In the genomic region with DNA sequence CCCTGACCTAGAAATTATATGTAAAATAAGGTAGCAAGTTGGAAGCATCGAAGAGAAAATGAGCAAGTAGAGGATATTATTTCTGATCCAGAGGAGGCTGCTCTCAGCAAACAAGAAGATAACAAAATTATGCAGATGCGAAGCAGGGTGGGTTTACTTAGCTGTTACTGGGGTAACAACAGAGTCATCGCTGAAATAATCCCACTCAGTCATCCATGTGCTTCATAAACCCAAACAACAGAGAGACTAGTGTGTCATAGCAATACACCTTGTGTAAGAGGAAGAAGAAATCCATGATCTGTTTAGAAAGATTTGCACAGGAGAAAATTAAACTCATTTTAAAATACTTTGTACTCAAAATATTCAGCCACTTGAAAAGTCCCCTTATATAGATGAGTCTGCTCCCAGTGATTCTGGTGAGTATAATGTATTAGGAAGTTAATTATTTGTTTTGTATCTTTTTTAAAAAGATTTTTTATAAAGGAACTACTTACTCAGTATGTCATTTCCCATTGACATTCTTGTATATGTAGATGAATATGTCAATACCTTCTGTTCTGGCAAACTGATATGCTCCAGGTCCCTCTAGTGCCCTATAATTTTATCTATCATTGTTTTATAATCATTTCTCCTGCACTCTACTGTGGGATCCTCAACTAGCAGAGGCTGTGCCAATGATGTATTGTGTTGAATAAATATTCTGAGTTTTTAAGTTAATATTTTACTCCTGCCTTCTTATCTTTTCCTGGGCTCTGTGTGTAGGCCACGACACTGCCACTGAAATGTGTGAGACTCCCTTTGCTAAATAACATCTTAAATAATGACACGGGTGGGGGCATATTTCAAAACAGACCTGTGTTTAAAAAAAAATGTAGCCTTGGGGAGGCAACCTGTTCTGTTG, we compare ENCODE assay signal across 16 cellular contexts. TPM values are rescaled to one million over a fixed set of nuclear protein-coding genes. Genes with fewer than 3 reads are reported as not detected.
DNase-seq lines count a peak whose midpoint lies in the region; ATAC-seq and TF ChIP-seq lines count a peak whose summit lies in the region.
"Had no signal": no experiment of that assay in that cellular context is flagged by ENCODE, and none has a peak within 500 bp of the region (broad histone marks: within the 10 kb centered on the region; RNA-seq: fewer than 3 reads in every experiment).

No MANE protein-coding gene starts in this region.

- H3K9ac ChIP-seq in HCT116 (ENCODE audit: low read length): no peak overlapping the region

- no peaks in the 10 kb centered on the region for H4K20me1 ChIP-seq in HCT116 (ENCODE audit: insufficient read depth)

- H3K36me3 ChIP-seq in HCT116 (ENCODE audit: control insufficient read depth in 1 of 2, insufficient read depth in 2 of 2, low read length in 2 of 2): no peaks in the 10 kb centered on the region
- no peaks in the 10 kb centered on the region for H3K36me3 ChIP-seq in body of pancreas (replicated peaks in 1 of 2; ENCODE audit: insufficient read depth in 1 of 2, low read depth in 2 of 2)
- H3K36me3 ChIP-seq: thoracic aorta had no signal

- no peak for DNase-seq in CD4-positive, alpha-beta T cell
- DNase-seq in HCT116 (ENCODE audit: low read depth, low spot score): no peak
- peak in 3 of 4 donors; percentile 16 to 36 (median 16) for DNase-seq in body of pancreas
- peak; percentile 7 to 48 for DNase-seq in lung microvascular endothelial cell (ENCODE audit: low read depth in 2 of 2)
- no peak for DNase-seq in hepatic stellate cell (ENCODE audit: low spot score)
- DNase-seq in NCI-H2196 (lab: John Stamatoyannopoulos, UW; ENCODE audit: unreplicated experiment): no peak
- DNase-seq in HEK293T (ENCODE audit: extremely low spot score): no peak
- DNase-seq: activated CD4-positive, alpha-beta T cell treated with anti-CD3 and anti-CD28 coated beads, Interleukin-2, amount 50 U/mL, for 48 hours; H7; left cardiac atrium; NCI-H1092 treated with DMSO at 0.1 percent for 48 hours; NCI-H2081; NCI-H510A; right cardiac atrium had no signal

- RAD21 ChIA-PET in HCT116 (lab: Charles Lee; ENCODE audit: low non-redundant PET in 1 of 2, low total read pairs in 2 of 2, uncharacterized antibody in 2 of 2, unreplicated experiment in 2 of 2): interaction anchor here in 1 of 2 experiments (1.6 kb wide), 1 partner anchor 74 kb away, joined by 3 read pairs; no protein-coding TSS in a partner anchor

- POLR2A ChIA-PET in CD4-positive, alpha-beta T cell (lab: Charles Lee): interaction anchor here (1.6 kb wide), 1 partner anchor 27 kb away, joined by 11 read pairs; no protein-coding TSS in a partner anchor
- POLR2A ChIA-PET in HCT116 (lab: Charles Lee): no interaction called here
- POLR2A ChIA-PET in HEK293T (lab: Yijun Ruan, JAX): no interaction called here

- CTCF ChIA-PET in CD4-positive, alpha-beta T cell (lab: Charles Lee): interaction anchor here (1.7 to 2.3 kb wide), 2 partner anchors 69 to 111 kb away, joined by 3 to 5 read pairs; no protein-coding TSS in a partner anchor
- CTCF ChIA-PET in HCT116 (lab: Charles Lee): no interaction called here
- CTCF ChIA-PET in HEK293T (lab: Yijun Ruan, JAX): no interaction called here

- no peaks in the 10 kb centered on the region for H3K9me3 Mint-ChIP-seq in CD4-positive, alpha-beta T cell

- H3K27me3 Mint-ChIP-seq in CD4-positive, alpha-beta T cell: no peaks in the 10 kb centered on the region

- H2AFZ ChIP-seq in HCT116 (ENCODE audit: low read depth, low read length, poor library complexity, severe bottlenecking): no peak overlapping the region

- no TSS peak for BruUV-seq in HCT116 (replicated peaks; lab: Mats Ljungman, UMichigan)

- H3K27ac Mint-ChIP-seq in CD4-positive, alpha-beta T cell: peak overlapping the region; percentile 98

- peaks cover 21% of the 10 kb centered on the region for H3K4me1 Mint-ChIP-seq in CD4-positive, alpha-beta T cell (ENCODE audit: low read depth)

- WGBS in body of pancreas, 2 donors: 44 to 55% methylated on average over 5 of the region's 5 CpGs

- TF ChIP-seq CTCF in CD4-positive, alpha-beta T cell (IDR thresholded peaks at IDR 0.05): peak; percentile 43
- no peak for TF ChIP-seq CTCF in HCT116 (IDR thresholded peaks at IDR 0.05 in 2 of 3, conservative IDR thresholded peaks at IDR 0.05 in 1 of 3; ENCODE audit: borderline replicate concordance in 1 of 3, insufficient read depth in 1 of 3, low read depth in 2 of 3, low read length in 2 of 3)
- no peak for TF ChIP-seq CTCF in body of pancreas (IDR thresholded peaks at IDR 0.05)

- no peaks in the 10 kb centered on the region for H3K9me3 ChIP-seq in CD4-positive, alpha-beta T cell (ENCODE audit: control insufficient read depth, low read length)
- no peaks in the 10 kb centered on the region for H3K9me3 ChIP-seq in HCT116 (ENCODE audit: control insufficient read depth in 1 of 2, insufficient read depth in 1 of 2, low read depth in 1 of 2, low read length in 2 of 2)
- H3K9me3 ChIP-seq in body of pancreas: no peaks in the 10 kb centered on the region
- H3K9me3 ChIP-seq: thoracic aorta had no signal

- H3K36me3 Mint-ChIP-seq in CD4-positive, alpha-beta T cell (ENCODE audit: low read depth): no peaks in the 10 kb centered on the region

- H3K4me3 Mint-ChIP-seq in CD4-positive, alpha-beta T cell: no peak overlapping the region

- no peak overlapping the region for H3K4me2 ChIP-seq in HCT116 (ENCODE audit: low read length)

- no peak overlapping the region for H3K4me3 ChIP-seq in HCT116 (replicated peaks in 1 of 2; ENCODE audit: low read depth in 1 of 2, low read length in 2 of 2)
- no peak overlapping the region for H3K4me3 ChIP-seq in body of pancreas
- H3K4me3 ChIP-seq: thoracic aorta had no signal

- no peak overlapping the region for H3K27ac ChIP-seq in CD4-positive, alpha-beta T cell (ENCODE audit: low read depth, low read length)
- H3K27ac ChIP-seq in HCT116 (ENCODE audit: low read depth, low read length) (no peak overlapping the region), body of pancreas (peak overlapping the region in 1 of 4 donors; percentile 28)
- H3K27ac ChIP-seq: thoracic aorta had no signal

- no peaks in the 10 kb centered on the region for H3K27me3 ChIP-seq in CD4-positive, alpha-beta T cell (ENCODE audit: control insufficient read depth, insufficient read depth, low read length)
- no peaks in the 10 kb centered on the region for H3K27me3 ChIP-seq in HCT116 (ENCODE audit: insufficient read depth, low read length)
- no peaks in the 10 kb centered on the region for H3K27me3 ChIP-seq in body of pancreas

- peak; percentile 90 for ATAC-seq in CD4-positive, alpha-beta T cell (ENCODE audit: poor library complexity)
- ATAC-seq in HCT116 (no peak), body of pancreas (peak; percentile 86)
- ATAC-seq: esophagus mucosa, left cardiac atrium, right cardiac atrium had no signal

- H3K9me2 ChIP-seq in HCT116 (ENCODE audit: insufficient read depth): no peaks in the 10 kb centered on the region

- no peaks in the 10 kb centered on the region for H3K79me2 ChIP-seq in HCT116 (ENCODE audit: insufficient read depth, low read length)

- H3K4me1 ChIP-seq in HCT116 (ENCODE audit: control insufficient read depth in 1 of 2, insufficient read depth in 2 of 2, low read length in 2 of 2): no peaks in the 10 kb centered on the region
- peaks cover 6% of the 10 kb centered on the region for H3K4me1 ChIP-seq in body of pancreas

- TF ChIP-seq RAD21 in HCT116 (IDR thresholded peaks at IDR 0.05; ENCODE audit: low read depth): peak; percentile 31; the same call in 1 of the 2 replicates

- intact Hi-C loops in CD4-positive, alpha-beta T cell (cut with DNase I, micrococcal nuclease): loop anchor here (1.0 to 5.0 kb wide), 3 partner anchors 260 to 474 kb away; no protein-coding TSS in a partner anchor
- intact Hi-C loops in HCT116 (cut with micrococcal nuclease) (no loop called here), body of pancreas (cut with DNase I) (no loop called here)

- TF ChIP-seq POLR2A in HCT116 (IDR thresholded peaks at IDR 0.05; ENCODE audit: borderline replicate concordance, extremely low read depth, insufficient read depth, insufficient read length) (no peak), body of pancreas (IDR thresholded peaks at IDR 0.05) (no peak)

TF ChIP-seq in HCT116, 20 proteins besides CTCF, POLR2A, EP300 and RAD21 (continues in another document):
- TF ChIP-seq EZH2phosphoT487 (IDR thresholded peaks at IDR 0.05; ENCODE audit: borderline replicate concordance) (no peak), ZNF274 (IDR thresholded peaks at IDR 0.05; ENCODE audit: low read depth, low read length) (no peak), EGR1 (IDR thresholded peaks at IDR 0.05; ENCODE audit: low read depth) (no peak), ELF1 (IDR thresholded peaks at IDR 0.05; ENCODE audit: borderline replicate concordance, low read depth) (no peak), CEBPB (IDR thresholded peaks at IDR 0.05; ENCODE audit: low read depth) (no peak), POLR2AphosphoS5 (IDR thresholded peaks at IDR 0.05; ENCODE audit: low read depth, low read length) (no peak)

TF ChIP-seq in HEK293T, 16 proteins besides CTCF, POLR2A, EP300 and RAD21:
- TF ChIP-seq BHLHE40 (IDR thresholded peaks at IDR 0.05; ENCODE audit: borderline replicate concordance): no peak
- TF ChIP-seq ZNF384 (IDR thresholded peaks at IDR 0.05): no peak
- TF ChIP-seq SUZ12 (IDR thresholded peaks at IDR 0.05): no peak
- TF ChIP-seq SP1 (IDR thresholded peaks at IDR 0.05): no peak
- TF ChIP-seq CTBP1 (IDR thresholded peaks at IDR 0.05; ENCODE audit: borderline replicate concordance): no peak
- TF ChIP-seq FOXK2 (IDR thresholded peaks at IDR 0.05): no peak
- no peak for TF ChIP-seq HDGF (IDR thresholded peaks at IDR 0.05; ENCODE audit: borderline replicate concordance)
- TF ChIP-seq ELF4 (IDR thresholded peaks at IDR 0.05): no peak
- TF ChIP-seq FOXA1 (IDR thresholded peaks at IDR 0.05): no peak
- TF ChIP-seq L3MBTL2 (conservative IDR thresholded peaks at IDR 0.05): no peak
- no peak for TF ChIP-seq NFRKB (IDR thresholded peaks at IDR 0.05)
- TF ChIP-seq FOXM1 (IDR thresholded peaks at IDR 0.05; ENCODE audit: borderline replicate concordance): no peak
- no peak for TF ChIP-seq TARDBP (IDR thresholded peaks at IDR 0.05)
- no peak for TF ChIP-seq ARNT (IDR thresholded peaks at IDR 0.05)
- TF ChIP-seq LEF1 (IDR thresholded peaks at IDR 0.05; ENCODE audit: borderline replicate concordance): no peak

RNA-seq across cellular contexts. Expression of a gene that starts 8.6 kb away (rescaled TPM):
- total RNA-seq in CD4-positive, alpha-beta T cell: 10 to 100 TPM; 48.4 to 48.6 TPM
- total RNA-seq in HCT116 (2021; ENCODE audit: unreplicated experiment) (8.1 TPM), body of pancreas (10 to 100 TPM; 11.2 to 16.5 TPM), lung microvascular endothelial cell (5.9 and 14.3 TPM in 2 replicates)
- polyA plus RNA-seq in HCT116 (2012): 5.4 and 5.8 TPM in 2 replicates

Comparison
In these comparisons a context has a peak if more than half of its experiments do, and no peak if none do; other contexts are left out.
1. DNase-seq: peak in body of pancreas (3 of 4) and lung microvascular endothelial cell (2 of 2); none in CD4-positive, alpha-beta T cell (0 of 10), HCT116 (single experiment), hepatic stellate cell (single experiment), NCI-H2196 (single experiment) and HEK293T (single experiment).
2. intact Hi-C loops: an anchor here in CD4-positive, alpha-beta T cell (1.0 to 5.0 kb wide); none called in HCT116 and body of pancreas.